Comparison of ENCODE assay signal across 9 cellular contexts in the genomic region with DNA sequence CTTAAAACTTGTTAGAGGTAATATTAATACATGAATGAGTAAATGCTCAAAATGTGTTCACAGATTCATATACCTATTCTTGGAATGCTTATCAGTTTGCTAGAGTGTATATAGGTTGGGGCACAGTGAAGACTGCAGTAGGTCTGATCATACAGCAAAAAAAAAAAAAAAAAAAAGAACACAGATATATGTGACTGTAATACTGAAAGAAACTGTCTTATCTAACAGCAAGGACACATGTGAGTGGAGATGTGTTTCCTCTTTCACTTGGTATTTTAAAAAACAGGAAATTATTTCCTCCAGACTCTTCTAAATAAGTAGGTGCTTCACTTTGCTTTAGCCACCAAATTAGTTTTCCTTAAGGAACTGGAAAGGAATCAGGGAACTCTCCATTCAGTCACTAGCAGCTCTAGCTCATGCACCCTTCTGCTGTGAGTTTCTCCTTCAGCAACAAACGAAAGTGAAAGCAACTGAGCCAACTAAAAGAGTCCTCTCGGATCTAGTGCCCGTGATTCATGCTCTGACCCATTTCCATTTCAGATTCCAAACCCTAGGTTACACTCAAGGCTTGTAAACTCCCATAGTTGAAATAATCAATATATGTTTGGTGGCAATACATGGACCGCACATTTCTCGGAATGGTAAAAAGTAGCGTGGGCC.
DNase-seq lines count a peak whose midpoint lies in the region; ATAC-seq, FAIRE-seq and TF ChIP-seq lines count a peak whose summit lies in the region.
"Had no signal": no experiment of that assay in that cellular context is flagged by ENCODE, and none has a peak within 500 bp of the region (broad histone marks: within the 10 kb centered on the region; RNA-seq: fewer than 3 reads in every experiment).

No MANE protein-coding gene starts in this region.

- H3K27me3 Mint-ChIP-seq in dendritic cell treated with granulocyte-macrophage colony-stimulating factor and Interleukin-4, amounts not matched to agents 40 ng/mL and 50 ng/mL, for 4 days = no peaks in the 10 kb centered on the region

- peak overlapping the region; percentile 59 for H3K4me3 ChIP-seq in osteoblast (ENCODE audit: insufficient read depth, low read length)

- H3K27ac ChIP-seq in osteoblast (ENCODE audit: low read depth, low read length) = peak overlapping the region; percentile 66

- H3K36me3 Mint-ChIP-seq in dendritic cell treated with granulocyte-macrophage colony-stimulating factor and Interleukin-4, amounts not matched to agents 40 ng/mL and 50 ng/mL, for 4 days (ENCODE audit: low read depth) = no peaks in the 10 kb centered on the region

- no peaks in the 10 kb centered on the region for H3K27me3 ChIP-seq in osteoblast (ENCODE audit: insufficient read depth, low read length)

- H3K27ac Mint-ChIP-seq in dendritic cell treated with granulocyte-macrophage colony-stimulating factor and Interleukin-4, amounts not matched to agents 40 ng/mL and 50 ng/mL, for 4 days = no peak overlapping the region

- no peaks in the 10 kb centered on the region for H3K4me1 Mint-ChIP-seq in dendritic cell treated with granulocyte-macrophage colony-stimulating factor and Interleukin-4, amounts not matched to agents 40 ng/mL and 50 ng/mL, for 4 days (ENCODE audit: low read depth)

- DNase-seq in Ammon's horn (ENCODE audit: low spot score) (peak; percentile 18), RCC 7860 (ENCODE audit: low spot score) (peak; percentile 62), osteoblast (ENCODE audit: insufficient read length, low spot score, missing footprints) (peak; percentile 79), UCSD-AML1 (lab: John Stamatoyannopoulos, UW; ENCODE audit: unreplicated experiment) (no peak)

- peaks cover 8% of the 10 kb centered on the region for H3K4me1 ChIP-seq in osteoblast (ENCODE audit: insufficient read depth, low read length)

- ATAC-seq in GM18907 (IDR thresholded peaks at IDR 0.05; ENCODE audit: unreplicated experiment) = peak; percentile 94
- ATAC-seq in HG03159 (IDR thresholded peaks at IDR 0.05; ENCODE audit: unreplicated experiment) = peak; percentile 90
- no peak for ATAC-seq in esophagus mucosa

- intact Hi-C loops in dendritic cell treated with granulocyte-macrophage colony-stimulating factor and Interleukin-4, amounts not matched to agents 40 ng/mL and 50 ng/mL, for 4 days (cut with micrococcal nuclease) = no loop called here

- no peaks in the 10 kb centered on the region for H4K20me1 ChIP-seq in osteoblast (ENCODE audit: insufficient read depth, low read length)

- peak overlapping the region; percentile 78 for H3K4me2 ChIP-seq in osteoblast (ENCODE audit: insufficient read depth, low read length)

- H3K9me3 ChIP-seq in osteoblast (ENCODE audit: low read depth, low read length) = no peaks in the 10 kb centered on the region

- no peaks in the 10 kb centered on the region for H3K36me3 ChIP-seq in osteoblast (ENCODE audit: insufficient read depth, low read length)

- peak; percentile 48 for FAIRE-seq in RCC 7860 (lab: Jason Lieb, UNC)
- FAIRE-seq: H1 had no signal

- TF ChIP-seq CTCF in osteoblast (IDR thresholded peaks at IDR 0.05; ENCODE audit: extremely low read depth, low read depth, low read length) = no peak

- H3K9me3 Mint-ChIP-seq in dendritic cell treated with granulocyte-macrophage colony-stimulating factor and Interleukin-4, amounts not matched to agents 40 ng/mL and 50 ng/mL, for 4 days = no peaks in the 10 kb centered on the region

- H3K4me3 Mint-ChIP-seq in dendritic cell treated with granulocyte-macrophage colony-stimulating factor and Interleukin-4, amounts not matched to agents 40 ng/mL and 50 ng/mL, for 4 days = peak overlapping the region; percentile 23

- H2AFZ ChIP-seq in osteoblast (ENCODE audit: low read length) = peak overlapping the region; percentile 87

- no peaks in the 10 kb centered on the region for H3K79me2 ChIP-seq in osteoblast (ENCODE audit: insufficient read depth, low read length)
